16 cellular contexts compared by ENCODE assay signal in genomic region chr5:111697215-111697614, GRCh38. TPM values are rescaled to one million over a fixed set of nuclear protein-coding genes. Genes with fewer than 3 reads are reported as not detected.
DNase-seq lines count a peak whose midpoint lies in the region; ATAC-seq and TF ChIP-seq lines count a peak whose summit lies in the region.
"Had no signal": no experiment of that assay in that cellular context is flagged by ENCODE, and none has a peak within 500 bp of the region (broad histone marks: within the 10 kb centered on the region; RNA-seq: fewer than 3 reads in every experiment).

No MANE protein-coding gene starts in this region.

- peak; percentile 30 for DNase-seq in NCI-H1436 (lab: John Stamatoyannopoulos, UW)
- no peak for DNase-seq in NCI-H1436 treated with DMSO at 0.1 percent for 48 hours (lab: John Stamatoyannopoulos, UW)
- peak; percentile 36 for DNase-seq in NCI-H2029 treated with DMSO at 0.1 percent for 48 hours (lab: John Stamatoyannopoulos, UW)
- DNase-seq in activated CD4-positive, alpha-beta T cell treated with anti-CD3 and anti-CD28 coated beads for 1 hour: no peak
- DNase-seq in activated CD4-positive, alpha-beta T cell treated with anti-CD3 and anti-CD28 coated beads, Interleukin-2, amount 10 ng/mL, durations not matched to agents 24 days and 14 days: no peak
- DNase-seq: 8988T, body of pancreas, KG1, NCI-H774, upper lobe of left lung had no signal

- TF ChIP-seq CTCF in brain (conservative IDR thresholded peaks at IDR 0.05) (no peak), nephron (IDR thresholded peaks at IDR 0.05; ENCODE audit: unreplicated experiment in 3 of 3) (no peak)

- H3K27ac Mint-ChIP-seq in brain (peak overlapping the region in 4 of 5 experiments; percentile 34 to 59 (median 46)), nephron (peak overlapping the region; percentile 2 to 42 (median 38))
- H3K27ac Mint-ChIP-seq in activated CD4-positive, alpha-beta T cell treated with anti-CD3 and anti-CD28 coated beads, Interleukin-2, amount 10 ng/mL, durations not matched to agents 24 days and 14 days: no peak overlapping the region
- H3K27ac Mint-ChIP-seq: activated T-helper 1 cell treated with anti-CD3 and anti-CD28 coated beads, Interleukin-12 subunit alpha, Interleukin-12 subunit beta, Interleukin-2, Interleukin-4 antibody, amounts not matched to agents 30 ng/mL and 10 ng/mL and 1 ng/mL, durations not matched to agents 14 hours and 24 hours and 36 hours; natural killer cell treated with Interleukin-12 subunit alpha and Interleukin-12 subunit beta and Interleukin-15 and Interleukin-18, amount 100 ng/mL, for 72 hours had no signal

- H3K27me3 Mint-ChIP-seq in brain (peaks cover 3% of the 10 kb centered on the region), nephron (ENCODE audit: low read depth) (no peaks in the 10 kb centered on the region)
- peaks cover 18% of the 10 kb centered on the region for H3K27me3 Mint-ChIP-seq in activated CD4-positive, alpha-beta T cell treated with anti-CD3 and anti-CD28 coated beads, Interleukin-2, amount 10 ng/mL, durations not matched to agents 24 days and 14 days

- intact Hi-C loops in activated CD4-positive, alpha-beta T cell treated with anti-CD3 and anti-CD28 coated beads, Interleukin-2, amount 10 ng/mL, durations not matched to agents 24 days and 14 days (cut with micrococcal nuclease): no loop called here

- H3K4me1 Mint-ChIP-seq in brain (peaks cover 29% of the 10 kb centered on the region), nephron (peaks cover 26% of the 10 kb centered on the region)
- H3K4me1 Mint-ChIP-seq in activated CD4-positive, alpha-beta T cell treated with anti-CD3 and anti-CD28 coated beads, Interleukin-2, amount 10 ng/mL, durations not matched to agents 24 days and 14 days: no peaks in the 10 kb centered on the region

- H3K9me3 Mint-ChIP-seq in brain: no peaks in the 10 kb centered on the region
- H3K9me3 Mint-ChIP-seq in nephron: no peaks in the 10 kb centered on the region
- no peaks in the 10 kb centered on the region for H3K9me3 Mint-ChIP-seq in activated CD4-positive, alpha-beta T cell treated with anti-CD3 and anti-CD28 coated beads, Interleukin-2, amount 10 ng/mL, durations not matched to agents 24 days and 14 days
- H3K9me3 Mint-ChIP-seq: activated T-helper 1 cell treated with anti-CD3 and anti-CD28 coated beads, Interleukin-12 subunit alpha, Interleukin-12 subunit beta, Interleukin-2, Interleukin-4 antibody, amounts not matched to agents 30 ng/mL and 10 ng/mL and 1 ng/mL, durations not matched to agents 14 hours and 24 hours and 36 hours; natural killer cell treated with Interleukin-12 subunit alpha and Interleukin-12 subunit beta and Interleukin-15 and Interleukin-18, amount 100 ng/mL, for 72 hours had no signal

- ATAC-seq in GM18858 (IDR thresholded peaks at IDR 0.05; ENCODE audit: unreplicated experiment): no peak
- ATAC-seq: activated CD4-positive, CD25-positive, alpha-beta regulatory T cell treated with anti-CD3 and anti-CD28 coated beads, Interleukin-2, amount 50 U/mL, for 24 hours; body of pancreas; natural killer cell treated with Interleukin-12 subunit alpha and Interleukin-12 subunit beta and Interleukin-15 and Interleukin-18, amount 100 ng/mL, for 72 hours had no signal

- no peaks in the 10 kb centered on the region for H3K36me3 Mint-ChIP-seq in brain
- no peaks in the 10 kb centered on the region for H3K36me3 Mint-ChIP-seq in nephron (ENCODE audit: low read depth)
- peaks cover 1% of the 10 kb centered on the region for H3K36me3 Mint-ChIP-seq in activated CD4-positive, alpha-beta T cell treated with anti-CD3 and anti-CD28 coated beads, Interleukin-2, amount 10 ng/mL, durations not matched to agents 24 days and 14 days (ENCODE audit: low read depth)
- H3K36me3 Mint-ChIP-seq: natural killer cell treated with Interleukin-12 subunit alpha and Interleukin-12 subunit beta and Interleukin-15 and Interleukin-18, amount 100 ng/mL, for 72 hours had no signal

- peak overlapping the region in 1 of 5 experiments; percentile 4 for H3K4me3 Mint-ChIP-seq in brain
- no peak overlapping the region for H3K4me3 Mint-ChIP-seq in nephron
- H3K4me3 Mint-ChIP-seq in activated CD4-positive, alpha-beta T cell treated with anti-CD3 and anti-CD28 coated beads, Interleukin-2, amount 10 ng/mL, durations not matched to agents 24 days and 14 days: no peak overlapping the region
- H3K4me3 Mint-ChIP-seq: activated T-helper 1 cell treated with anti-CD3 and anti-CD28 coated beads, Interleukin-12 subunit alpha, Interleukin-12 subunit beta, Interleukin-2, Interleukin-4 antibody, amounts not matched to agents 30 ng/mL and 10 ng/mL and 1 ng/mL, durations not matched to agents 14 hours and 24 hours and 36 hours; natural killer cell treated with Interleukin-12 subunit alpha and Interleukin-12 subunit beta and Interleukin-15 and Interleukin-18, amount 100 ng/mL, for 72 hours had no signal

RNA-seq across cellular contexts. Expression of gene NREP, which starts 59.8 kb away (rescaled TPM):
- polyA plus RNA-seq in brain (ENCODE audit: insufficient read depth, low read depth, low replicate concordance): 283 TPM
- total RNA-seq in activated CD4-positive, alpha-beta T cell treated with anti-CD3 and anti-CD28 coated beads, Interleukin-2, amount 10 ng/mL, durations not matched to agents 24 days and 14 days: 21.6 and 22.2 TPM in 2 replicates

Comparison
In these comparisons a context has a peak if more than half of its experiments do, and no peak if none do; other contexts are left out.
1. DNase-seq: peak in NCI-H1436 (single experiment) and NCI-H2029 treated with DMSO at 0.1 percent for 48 hours (single experiment); none in NCI-H1436 treated with DMSO at 0.1 percent for 48 hours (single experiment), activated CD4-positive, alpha-beta T cell treated with anti-CD3 and anti-CD28 coated beads for 1 hour (single experiment) and activated CD4-positive, alpha-beta T cell treated with anti-CD3 and anti-CD28 coated beads, Interleukin-2, amount 10 ng/mL, durations not matched to agents 24 days and 14 days (single experiment).